1 cellular context compared by ENCODE assay signal in genomic region chr1:160117709-160118183, GRCh38.
TF ChIP-seq lines count a peak whose summit lies in the region.

No MANE protein-coding gene starts in this region.

TF ChIP-seq in H1, 55 proteins besides CTCF, POLR2A, EP300 and RAD21:
- no peak for TF ChIP-seq HDAC2 (IDR thresholded peaks at IDR 0.05; ENCODE audit: borderline replicate concordance in 1 of 2, low read depth in 2 of 2, low read length in 2 of 2)
- TF ChIP-seq USF2 (IDR thresholded peaks at IDR 0.05; ENCODE audit: low read length), result no peak
- TF ChIP-seq ATF3 (IDR thresholded peaks at IDR 0.05; ENCODE audit: insufficient read depth, low read depth, low read length), result no peak
- TF ChIP-seq RXRA (IDR thresholded peaks at IDR 0.05; ENCODE audit: insufficient read depth, low read depth, low read length), result no peak
- no peak for TF ChIP-seq CREB1 (IDR thresholded peaks at IDR 0.05)
- TF ChIP-seq TCF12 (IDR thresholded peaks at IDR 0.05; ENCODE audit: low read depth, low read length), result no peak
- no peak for TF ChIP-seq NRF1 (IDR thresholded peaks at IDR 0.05; ENCODE audit: low read depth, low read length)
